ENCODE assay signal across 1 cellular context in genomic region chr4:141810038-141810701, GRCh38.
TF ChIP-seq lines count a peak whose summit lies in the region.

No MANE protein-coding gene starts in this region.

TF ChIP-seq in SK-N-SH treated with all-trans-retinoic acid at 6 μM for 48 hours, 23 proteins besides CTCF, POLR2A, EP300 and RAD21 (continued from another document):
- TF ChIP-seq ZC3H10 (CRISPR knock-in tag; IDR thresholded peaks at IDR 0.05) (no peak), CSDC2 (CRISPR knock-in tag; IDR thresholded peaks at IDR 0.05) (no peak), BACH2 (CRISPR knock-in tag; IDR thresholded peaks at IDR 0.05; ENCODE audit: borderline replicate concordance) (no peak), ZNF8 (CRISPR knock-in tag; IDR thresholded peaks at IDR 0.05) (no peak), ZNF565 (CRISPR knock-in tag; conservative IDR thresholded peaks at IDR 0.05; ENCODE audit: low read depth) (no peak), PATZ1 (CRISPR knock-in tag; IDR thresholded peaks at IDR 0.05; ENCODE audit: borderline replicate concordance) (no peak), ESRRG (CRISPR knock-in tag; IDR thresholded peaks at IDR 0.05) (no peak)
